ENCODE assay signal across 1 cellular context in genomic region chr6:110853754-110854477, GRCh38.
TF ChIP-seq lines count a peak whose summit lies in the region.

No MANE protein-coding gene starts in this region.

TF ChIP-seq in K562, 482 proteins besides CTCF, POLR2A, EP300 and RAD21 (continued from another document):
- TF ChIP-seq RNF219 (CRISPR knock-in tag; IDR thresholded peaks at IDR 0.05) (no peak), ZNF311 (CRISPR knock-in tag; IDR thresholded peaks at IDR 0.05) (no peak)
